8 cellular contexts compared by ENCODE assay signal in the genomic region with DNA sequence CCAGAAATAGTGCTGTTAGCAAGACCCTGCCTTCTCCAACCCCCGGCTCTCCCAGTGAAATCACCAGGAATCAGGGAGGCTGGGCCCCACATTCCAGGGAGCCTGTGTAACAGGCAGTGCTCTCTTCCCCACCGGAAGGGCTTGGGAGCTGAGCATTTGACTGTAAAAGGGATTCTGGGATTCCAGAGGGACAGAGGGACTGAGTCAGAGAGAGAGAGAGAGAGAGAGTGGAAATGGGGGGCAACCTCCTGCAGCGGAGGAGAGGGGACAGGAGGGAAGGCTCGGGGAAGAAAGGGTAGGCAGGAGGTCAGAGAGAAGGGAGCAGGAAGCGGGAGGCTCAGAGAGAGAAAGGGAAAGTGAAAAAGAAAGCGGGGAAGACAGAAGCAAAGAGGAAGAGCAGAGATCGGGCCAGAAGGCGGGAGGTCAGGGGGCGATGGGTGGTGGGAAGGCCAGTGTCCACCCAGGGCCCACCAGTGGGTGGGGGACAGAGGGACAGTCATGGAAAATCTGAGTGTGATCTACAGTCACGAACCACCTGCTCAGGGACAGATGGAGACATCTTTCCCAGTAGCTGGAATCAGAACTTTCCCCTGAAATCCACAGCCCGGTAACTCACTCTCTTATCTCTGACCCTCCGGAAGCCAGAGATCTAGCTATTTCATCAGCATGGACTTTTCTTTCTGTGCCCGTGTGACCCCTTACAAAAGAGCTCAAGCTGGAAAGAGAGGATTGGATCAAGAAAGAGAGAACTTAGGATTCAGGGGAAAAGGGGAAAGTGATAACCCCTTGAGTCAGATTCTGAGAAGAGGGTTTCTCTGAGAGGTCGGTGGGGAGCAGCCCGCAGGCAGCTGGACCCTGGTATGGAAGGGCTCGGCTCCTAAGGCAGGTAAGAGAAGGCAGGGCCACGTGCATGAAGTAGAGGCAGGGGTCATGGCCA. TPM values are rescaled to one million over a fixed set of nuclear protein-coding genes. Genes with fewer than 3 reads are reported as not detected.
A peak's percentile ranks its signal among the peaks of the same experiment; 100 is the strongest.
DNase-seq lines count a peak whose midpoint lies in the region; ATAC-seq, FAIRE-seq and TF ChIP-seq lines count a peak whose summit lies in the region.

No MANE protein-coding gene starts in this region.

- intact Hi-C loops in kidney (cut with DNase I) = no loop called here

- peak overlapping the region in 10 of 11 experiments; percentile 47 to 79 (median 76); a peak in 19 of 22 replicates for H3K27ac ChIP-seq in BLaER1 treated with 17β-estradiol and CSF1 and Interleukin-3, amounts not matched to agents 10 nM and 100 nM
- H3K27ac ChIP-seq in HUES48 (ENCODE audit: low read depth, low read length) (peak overlapping the region; percentile 86), kidney (ENCODE audit: low read depth in 2 of 2, low read length in 2 of 2) (peak overlapping the region; percentile 49 to 93)

- no peaks in the 10 kb centered on the region for H3K9me3 ChIP-seq in BLaER1 treated with 17β-estradiol and CSF1 and Interleukin-3, amounts not matched to agents 10 nM and 100 nM (replicated peaks in 1 of 11)
- H3K9me3 ChIP-seq in HUES48 (ENCODE audit: control insufficient read depth, insufficient read depth, low read length) (no peaks in the 10 kb centered on the region), kidney (ENCODE audit: control insufficient read depth in 1 of 2, low read length in 2 of 2) (no peaks in the 10 kb centered on the region)

- H3K27me3 Mint-ChIP-seq in stimulated activated naive B cell treated with anti-CD40 and anti-IgM and Interleukin-4, amounts not matched to agents 10 μg/mL and 1 μg/mL and 100 μg/mL, for 72 hours = peaks cover 27 to 44% of the 10 kb centered on the region in 2 donors

- H4K20me1 ChIP-seq in BLaER1 treated with 17β-estradiol and CSF1 and Interleukin-3, amounts not matched to agents 10 nM and 100 nM = no peaks in the 10 kb centered on the region

- H3K36me3 Mint-ChIP-seq in stimulated activated naive B cell treated with anti-CD40 and anti-IgM and Interleukin-4, amounts not matched to agents 10 μg/mL and 1 μg/mL and 100 μg/mL, for 72 hours = no peaks in the 10 kb centered on the region

- H3K4me2 ChIP-seq in BLaER1 treated with 17β-estradiol and CSF1 and Interleukin-3, amounts not matched to agents 10 nM and 100 nM = peak overlapping the region; percentile 77 to 94 (median 88)

- peaks cover 27 to 46% of the 10 kb centered on the region in 2 donors for H3K4me1 Mint-ChIP-seq in stimulated activated naive B cell treated with anti-CD40 and anti-IgM and Interleukin-4, amounts not matched to agents 10 μg/mL and 1 μg/mL and 100 μg/mL, for 72 hours

- peaks cover 0 to 28% (median 0%) of the 10 kb centered on the region in 11 experiments; a peak in 4 of 22 replicates for H3K27me3 ChIP-seq in BLaER1 treated with 17β-estradiol and CSF1 and Interleukin-3, amounts not matched to agents 10 nM and 100 nM
- H3K27me3 ChIP-seq in HUES48 (ENCODE audit: control insufficient read depth, insufficient read depth, low read length) = no peaks in the 10 kb centered on the region

- peak overlapping the region; percentile 12 to 61 (median 28); a peak in 14 of 20 replicates for H3K4me3 ChIP-seq in BLaER1 treated with 17β-estradiol and CSF1 and Interleukin-3, amounts not matched to agents 10 nM and 100 nM
- H3K4me3 ChIP-seq in HUES48 (ENCODE audit: low read depth, low read length) = no peak overlapping the region
- no peak overlapping the region for H3K4me3 ChIP-seq in astrocyte of the spinal cord (ENCODE audit: low read depth, low read length)
- peak overlapping the region; percentile 14 to 28 for H3K4me3 ChIP-seq in kidney (ENCODE audit: low read length in 2 of 2)

- H3K36me3 ChIP-seq in BLaER1 treated with 17β-estradiol and CSF1 and Interleukin-3, amounts not matched to agents 10 nM and 100 nM = no peaks in the 10 kb centered on the region
- no peaks in the 10 kb centered on the region for H3K36me3 ChIP-seq in HUES48 (ENCODE audit: control insufficient read depth, insufficient read depth, low read length)
- H3K36me3 ChIP-seq in kidney (ENCODE audit: control insufficient read depth in 1 of 2, insufficient read depth in 2 of 2, low read length in 2 of 2) = no peaks in the 10 kb centered on the region

- ATAC-seq in stimulated activated naive B cell treated with anti-CD40 and anti-IgM and Interleukin-4, amounts not matched to agents 10 μg/mL and 1 μg/mL and 100 μg/mL, for 72 hours (replicated peaks) = peak; percentile 45 to 66
- no peak for ATAC-seq in GM21576 (IDR thresholded peaks at IDR 0.05; ENCODE audit: unreplicated experiment)
- no peak for ATAC-seq in HG03135 (IDR thresholded peaks at IDR 0.05; ENCODE audit: unreplicated experiment)
- no peak for ATAC-seq in HG03159 (IDR thresholded peaks at IDR 0.05; ENCODE audit: unreplicated experiment)

- H3K9ac ChIP-seq in BLaER1 treated with 17β-estradiol and CSF1 and Interleukin-3, amounts not matched to agents 10 nM and 100 nM = peak overlapping the region; percentile 39 to 72 (median 64); a peak in 20 of 22 replicates
- H3K9ac ChIP-seq in HUES48 (ENCODE audit: low read depth, low read length) (0 out of 2 replicates have a peak overlapping the region, but pooled peaks have one; percentile 12), kidney (ENCODE audit: low read length in 2 of 2) (peak overlapping the region; percentile 17 to 28)

- peaks cover 59 to 87% (median 81%) of the 10 kb centered on the region in 10 experiments for H3K4me1 ChIP-seq in BLaER1 treated with 17β-estradiol and CSF1 and Interleukin-3, amounts not matched to agents 10 nM and 100 nM
- H3K4me1 ChIP-seq in HUES48 (ENCODE audit: control insufficient read depth, insufficient read depth, low read length) (peaks cover 22% of the 10 kb centered on the region), kidney (ENCODE audit: control insufficient read depth in 1 of 2, insufficient read depth in 1 of 2, low read depth in 1 of 2, low read length in 2 of 2) (peaks cover 7 to 18% of the 10 kb centered on the region in 2 donors)

- peaks cover 0 to 1% of the 10 kb centered on the region in 2 donors for H3K9me3 Mint-ChIP-seq in stimulated activated naive B cell treated with anti-CD40 and anti-IgM and Interleukin-4, amounts not matched to agents 10 μg/mL and 1 μg/mL and 100 μg/mL, for 72 hours

- H3K27ac Mint-ChIP-seq in stimulated activated naive B cell treated with anti-CD40 and anti-IgM and Interleukin-4, amounts not matched to agents 10 μg/mL and 1 μg/mL and 100 μg/mL, for 72 hours = peak overlapping the region; percentile 90

- in situ Hi-C loops in astrocyte of the spinal cord (cut with HindIII; ENCODE audit: low sequenced_read_pairs) = no loop called here

- FAIRE-seq in kidney (lab: Jason Lieb, UNC) = no peak

- TF ChIP-seq CTCF in astrocyte of the spinal cord (IDR thresholded peaks at IDR 0.05; ENCODE audit: low read depth, low read length) (no peak), kidney (IDR thresholded peaks at IDR 0.05; ENCODE audit: borderline replicate concordance, extremely low read depth, insufficient read depth) (no peak)

- peak overlapping the region; percentile 82 to 84 for H3K4me3 Mint-ChIP-seq in stimulated activated naive B cell treated with anti-CD40 and anti-IgM and Interleukin-4, amounts not matched to agents 10 μg/mL and 1 μg/mL and 100 μg/mL, for 72 hours

- peak; percentile 98 for DNase-seq in astrocyte of the spinal cord (ENCODE audit: low read depth, low spot score)
- DNase-seq in kidney = peak; percentile 95
- DNase-seq in stimulated activated naive B cell treated with anti-CD40 and anti-IgM and Interleukin-4, amounts not matched to agents 10 μg/mL and 1 μg/mL and 100 μg/mL, for 72 hours = no peak

RNA-seq across cellular contexts. Expression of gene SERPINE1, which starts 4.6 kb away (rescaled TPM):
- 9.9 TPM for total RNA-seq in kidney
- polyA plus RNA-seq in kidney (ENCODE audit: insufficient read depth, low read depth, low replicate concordance) = 3.5 TPM

RNA-seq across cellular contexts. Expression of gene AP1S1, which starts 32.0 kb away (rescaled TPM):
- 50.4 TPM for total RNA-seq in kidney
- 133 TPM for polyA plus RNA-seq in kidney (ENCODE audit: insufficient read depth, low read depth, low replicate concordance)

RNA-seq across cellular contexts. Expression of gene TRIM56, which starts 37.0 kb away (rescaled TPM):
- total RNA-seq in kidney = 54.5 TPM
- 6.9 TPM for polyA plus RNA-seq in kidney (ENCODE audit: insufficient read depth, low read depth, low replicate concordance)

RNA-seq across cellular contexts. Expression of gene VGF, which starts 43.1 kb away (rescaled TPM):
- 0.38 TPM for total RNA-seq in kidney
- polyA plus RNA-seq in kidney (ENCODE audit: insufficient read depth, low read depth, low replicate concordance) = 2.2 TPM

RNA-seq across cellular contexts. Expression of gene NAT16, which starts 57.8 kb away (rescaled TPM):
- not detected for total RNA-seq in kidney
- not detected for polyA plus RNA-seq in kidney (ENCODE audit: insufficient read depth, low read depth, low replicate concordance)

Comparison
In these comparisons a context has a peak if more than half of its experiments do, and no peak if none do; other contexts are left out.
1. H3K4me3 ChIP-seq: peak in BLaER1 treated with 17β-estradiol and CSF1 and Interleukin-3, amounts not matched to agents 10 nM and 100 nM (10 of 10) and kidney (2 of 2); none in HUES48 (single experiment) and astrocyte of the spinal cord (single experiment).
2. H3K9ac ChIP-seq: peak in every context shown above with its lines; median percentile 64 in BLaER1 treated with 17β-estradiol and CSF1 and Interleukin-3, amounts not matched to agents 10 nM and 100 nM; 22 in kidney; 12 in HUES48.
3. ATAC-seq: peak in stimulated activated naive B cell treated with anti-CD40 and anti-IgM and Interleukin-4, amounts not matched to agents 10 μg/mL and 1 μg/mL and 100 μg/mL, for 72 hours (2 of 2); none in GM21576 (single experiment), HG03135 (single experiment) and HG03159 (single experiment).
4. Peak in every context shown above with its lines, with median percentiles within 50 percentile points of each other: H3K27ac ChIP-seq.